ENCODE assay signal across 8 cellular contexts in the genomic region with DNA sequence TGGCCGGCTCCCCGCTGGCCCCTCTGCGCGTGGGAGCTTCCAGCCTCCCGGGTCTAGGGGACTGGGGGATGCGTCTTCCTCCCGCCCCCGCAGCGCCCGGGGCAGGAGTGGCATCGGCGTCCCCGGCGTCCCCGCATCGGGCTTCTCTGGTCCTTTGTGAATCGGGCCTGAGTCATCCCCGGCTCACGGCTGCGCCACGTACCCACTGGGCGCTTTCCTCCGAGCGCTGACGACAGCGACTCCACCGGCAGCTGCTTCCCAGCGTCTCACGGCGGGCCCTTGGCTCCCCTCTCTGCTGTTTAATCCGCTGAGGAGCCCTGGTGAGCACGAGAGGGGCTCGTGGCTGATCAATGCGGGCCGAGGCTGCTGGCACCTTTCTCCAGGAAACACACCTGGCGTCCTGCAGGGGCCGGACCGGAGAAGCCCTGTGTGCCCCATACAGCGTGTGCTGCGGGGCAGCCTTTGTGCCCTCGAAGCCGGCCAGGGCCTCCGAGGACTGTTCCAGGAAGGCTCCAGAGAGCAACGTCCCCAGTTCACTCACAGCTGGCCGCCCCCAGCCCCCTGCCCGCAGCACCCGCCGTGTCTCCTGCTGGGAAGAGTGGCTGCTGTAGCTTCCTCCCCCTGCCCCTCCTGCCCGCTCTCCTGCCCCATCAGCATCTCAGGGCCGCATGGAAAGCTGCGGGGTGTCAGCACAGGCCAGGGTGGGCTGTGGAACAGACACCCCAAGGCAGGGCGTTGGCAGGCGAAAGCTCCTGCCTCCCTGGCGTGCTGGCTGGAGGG.
DNase-seq lines count a peak whose midpoint lies in the region; ATAC-seq and TF ChIP-seq lines count a peak whose summit lies in the region.

No MANE protein-coding gene starts in this region.

- no peaks in the 10 kb centered on the region for H3K9me3 Mint-ChIP-seq in activated CD4-positive, alpha-beta T cell treated with anti-CD3 and anti-CD28 coated beads, Interleukin-2, amount 10 ng/mL, durations not matched to agents 24 days and 14 days
- H3K9me3 Mint-ChIP-seq in endothelial cell (ENCODE audit: unreplicated experiment) = no peaks in the 10 kb centered on the region
- no peaks in the 10 kb centered on the region for H3K9me3 Mint-ChIP-seq in activated T-helper 2 cell treated with anti-CD3 and anti-CD28 coated beads, Interferon-gamma antibody, Interleukin-2, Interleukin-4, amounts not matched to agents 10 μg/mL and 5 μg/mL and 100 μg/mL, durations not matched to agents 14 hours and 24 hours and 36 hours

- peak; percentile 23 for DNase-seq in AG09309 (ENCODE audit: low read depth)
- peak; percentile 76 for DNase-seq in activated CD4-positive, alpha-beta T cell treated with anti-CD3 and anti-CD28 coated beads, Interleukin-2, amount 10 ng/mL, durations not matched to agents 24 days and 14 days
- peak; percentile 46 for DNase-seq in endothelial cell (ENCODE audit: low spot score)
- DNase-seq in middle frontal gyrus (ENCODE audit: extremely low spot score, low spot score) = peak; percentile 16
- DNase-seq in stimulated activated CD8-positive, alpha-beta memory T cell treated with anti-CD3 and anti-CD28 coated beads, Interleukin-2, amount 100 ng/mL, for 48 hours (ENCODE audit: low read depth in 2 of 2) = peak; percentile 61 to 71
- no peak for DNase-seq in activated T-helper 2 cell treated with anti-CD3 and anti-CD28 coated beads, Interferon-gamma antibody, Interleukin-2, Interleukin-4, amounts not matched to agents 10 μg/mL and 5 μg/mL and 100 μg/mL, durations not matched to agents 14 hours and 24 hours and 36 hours (ENCODE audit: low spot score)

- H3K4me3 ChIP-seq in AG09309 (ENCODE audit: control insufficient read depth, low read depth, low read length) = peak overlapping the region; percentile 34

- H3K27ac Mint-ChIP-seq in activated CD4-positive, alpha-beta T cell treated with anti-CD3 and anti-CD28 coated beads, Interleukin-2, amount 10 ng/mL, durations not matched to agents 24 days and 14 days = no peak overlapping the region
- H3K27ac Mint-ChIP-seq in endothelial cell (ENCODE audit: unreplicated experiment) = no peak overlapping the region
- H3K27ac Mint-ChIP-seq in activated T-helper 2 cell treated with anti-CD3 and anti-CD28 coated beads, Interferon-gamma antibody, Interleukin-2, Interleukin-4, amounts not matched to agents 10 μg/mL and 5 μg/mL and 100 μg/mL, durations not matched to agents 14 hours and 24 hours and 36 hours = no peak overlapping the region

- peak overlapping the region; percentile 26 for H3K4me3 Mint-ChIP-seq in activated CD4-positive, alpha-beta T cell treated with anti-CD3 and anti-CD28 coated beads, Interleukin-2, amount 10 ng/mL, durations not matched to agents 24 days and 14 days
- H3K4me3 Mint-ChIP-seq in endothelial cell (ENCODE audit: unreplicated experiment) = no peak overlapping the region
- no peak overlapping the region for H3K4me3 Mint-ChIP-seq in activated T-helper 2 cell treated with anti-CD3 and anti-CD28 coated beads, Interferon-gamma antibody, Interleukin-2, Interleukin-4, amounts not matched to agents 10 μg/mL and 5 μg/mL and 100 μg/mL, durations not matched to agents 14 hours and 24 hours and 36 hours (ENCODE audit: low read depth)

- H3K27me3 Mint-ChIP-seq in activated CD4-positive, alpha-beta T cell treated with anti-CD3 and anti-CD28 coated beads, Interleukin-2, amount 10 ng/mL, durations not matched to agents 24 days and 14 days = peaks cover 5% of the 10 kb centered on the region
- H3K27me3 Mint-ChIP-seq in endothelial cell (ENCODE audit: unreplicated experiment) = peaks cover 15% of the 10 kb centered on the region
- peaks cover 4% of the 10 kb centered on the region for H3K27me3 Mint-ChIP-seq in activated T-helper 2 cell treated with anti-CD3 and anti-CD28 coated beads, Interferon-gamma antibody, Interleukin-2, Interleukin-4, amounts not matched to agents 10 μg/mL and 5 μg/mL and 100 μg/mL, durations not matched to agents 14 hours and 24 hours and 36 hours (ENCODE audit: low read depth)

- TF ChIP-seq CTCF in AG09309 (IDR thresholded peaks at IDR 0.05; ENCODE audit: control insufficient read depth, insufficient read depth, low read depth, low read length, missing control alignments) (peak; percentile 42), endothelial cell (IDR thresholded peaks at IDR 0.05; ENCODE audit: unreplicated experiment) (no peak)

- ATAC-seq in HG03432 (IDR thresholded peaks at IDR 0.05; ENCODE audit: unreplicated experiment) = peak; percentile 49
- ATAC-seq in HG02798 (IDR thresholded peaks at IDR 0.05; ENCODE audit: poor library complexity, unreplicated experiment) = no peak

- intact Hi-C loops in activated CD4-positive, alpha-beta T cell treated with anti-CD3 and anti-CD28 coated beads, Interleukin-2, amount 10 ng/mL, durations not matched to agents 24 days and 14 days (cut with micrococcal nuclease) = no loop called here
- intact Hi-C loops in activated T-helper 2 cell treated with anti-CD3 and anti-CD28 coated beads, Interferon-gamma antibody, Interleukin-2, Interleukin-4, amounts not matched to agents 10 μg/mL and 5 μg/mL and 100 μg/mL, durations not matched to agents 14 hours and 24 hours and 36 hours (cut with micrococcal nuclease) = loop anchor here (10.0 kb wide), 1 partner anchor 270 kb away; no protein-coding TSS in a partner anchor

- no peaks in the 10 kb centered on the region for H3K36me3 Mint-ChIP-seq in activated CD4-positive, alpha-beta T cell treated with anti-CD3 and anti-CD28 coated beads, Interleukin-2, amount 10 ng/mL, durations not matched to agents 24 days and 14 days (ENCODE audit: low read depth)
- no peaks in the 10 kb centered on the region for H3K36me3 Mint-ChIP-seq in endothelial cell (ENCODE audit: low read depth, unreplicated experiment)
- H3K36me3 Mint-ChIP-seq in activated T-helper 2 cell treated with anti-CD3 and anti-CD28 coated beads, Interferon-gamma antibody, Interleukin-2, Interleukin-4, amounts not matched to agents 10 μg/mL and 5 μg/mL and 100 μg/mL, durations not matched to agents 14 hours and 24 hours and 36 hours (ENCODE audit: low read depth) = no peaks in the 10 kb centered on the region

- H3K4me1 Mint-ChIP-seq in activated CD4-positive, alpha-beta T cell treated with anti-CD3 and anti-CD28 coated beads, Interleukin-2, amount 10 ng/mL, durations not matched to agents 24 days and 14 days = no peaks in the 10 kb centered on the region
- no peaks in the 10 kb centered on the region for H3K4me1 Mint-ChIP-seq in endothelial cell (ENCODE audit: unreplicated experiment)
- no peaks in the 10 kb centered on the region for H3K4me1 Mint-ChIP-seq in activated T-helper 2 cell treated with anti-CD3 and anti-CD28 coated beads, Interferon-gamma antibody, Interleukin-2, Interleukin-4, amounts not matched to agents 10 μg/mL and 5 μg/mL and 100 μg/mL, durations not matched to agents 14 hours and 24 hours and 36 hours (ENCODE audit: low read depth)
